In the genomic region with DNA sequence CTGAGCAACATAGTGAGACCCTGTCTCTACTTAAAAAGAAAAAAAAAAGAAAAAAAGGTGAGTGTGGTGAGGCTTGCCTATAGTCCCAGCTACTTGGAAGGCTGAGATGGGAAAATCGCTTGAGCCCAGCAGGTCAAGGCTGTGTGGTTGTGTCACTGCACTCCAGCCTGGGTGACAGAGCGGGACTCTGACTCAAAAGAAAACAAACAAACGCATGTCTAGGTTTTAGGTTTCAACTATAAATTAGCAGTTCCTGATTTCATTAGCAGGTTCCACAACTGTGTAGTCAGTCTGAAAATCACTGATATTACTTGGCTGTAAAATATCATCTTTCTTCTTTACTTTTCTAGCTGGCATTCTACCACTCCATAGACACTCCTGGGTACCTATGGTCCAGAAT, we compare ENCODE assay signal across 13 cellular contexts.
DNase-seq lines count a peak whose midpoint lies in the region; ATAC-seq lines count a peak whose summit lies in the region.
"Had no signal": no experiment of that assay in that cellular context is flagged by ENCODE, and none has a peak within 500 bp of the region (broad histone marks: within the 10 kb centered on the region; RNA-seq: fewer than 3 reads in every experiment).

No MANE protein-coding gene starts in this region.

- in situ Hi-C loops in ACHN (cut with HindIII; ENCODE audit: low pct_ligation_motif_present, low pct_unique_long_range_greater_than_20kb, low sequenced_read_pairs): no loop called here

- ATAC-seq in GM18907 (IDR thresholded peaks at IDR 0.05; ENCODE audit: unreplicated experiment): peak; percentile 78
- ATAC-seq in GM21825 (IDR thresholded peaks at IDR 0.05; ENCODE audit: unreplicated experiment): peak; percentile 64
- peak; percentile 84 for ATAC-seq in HG03280 (IDR thresholded peaks at IDR 0.05; ENCODE audit: unreplicated experiment)
- ATAC-seq: left lobe of liver had no signal

- no peak for DNase-seq in ACHN
- DNase-seq in NCI-H526 (lab: John Stamatoyannopoulos, UW): no peak
- no peak for DNase-seq in C1 segment of cervical spinal cord (lab: John Stamatoyannopoulos, UW)
- no peak for DNase-seq in EL
- DNase-seq: activated CD8-positive, alpha-beta memory T cell treated with anti-CD3 and anti-CD28 coated beads for 24 hours; activated naive CD4-positive, alpha-beta T cell treated with anti-CD3 and anti-CD28 coated beads for 36 hours; CD4-positive, alpha-beta T cell; NCI-H187 treated with DMSO at 0.1 percent for 48 hours; SJCRH30 had no signal
